ENCODE assay signal across 31 cellular contexts in genomic region chr22:22198751-22199150, GRCh38. TPM values are rescaled to one million over a fixed set of nuclear protein-coding genes. Genes with fewer than 3 reads are reported as not detected.
"Had no signal": no experiment of that assay in that cellular context is flagged by ENCODE, and none has a peak within 500 bp of the region (broad histone marks: within the 10 kb centered on the region; RNA-seq: fewer than 3 reads in every experiment).

No MANE protein-coding gene starts in this region.

- DNase-seq: activated CD4-positive, alpha-beta memory T cell treated with anti-CD3 and anti-CD28 coated beads for 36 hours; activated CD4-positive, alpha-beta T cell treated with anti-CD3 and anti-CD28 coated beads for 48 hours; activated CD8-positive, alpha-beta memory T cell treated with anti-CD3 and anti-CD28 coated beads, Interleukin-2, amount 50 U/mL, for 48 hours; activated gamma-delta T cell; activated naive CD4-positive, alpha-beta T cell treated with anti-CD3 and anti-CD28 coated beads, Interleukin-2, amount 10 ng/mL, durations not matched to agents 7 days and 5 days; activated naive CD8-positive, alpha-beta T cell treated with anti-CD3 and anti-CD28 coated beads, Interleukin-2, amount 10 ng/mL, durations not matched to agents 7 days and 5 days; activated T-cell treated with anti-CD3 and anti-CD28 coated beads, Interleukin-2, amount 50 U/mL, for 24 hours; effector memory CD8-positive, alpha-beta T cell; erythroblast; left cardiac atrium; left ventricle myocardium superior; mucosa of descending colon; stimulated activated CD4-positive, alpha-beta T cell treated with anti-CD3 and anti-CD28 coated beads, Interleukin-1b, Interleukin-23, amount 100 ng/mL, for 48 hours; stimulated activated CD4-positive, alpha-beta T cell treated with anti-CD3 and anti-CD28 coated beads, Interleukin-4, amount 100 ng/mL, for 4 hours; stimulated activated CD8-positive, alpha-beta memory T cell treated with anti-CD3 and anti-CD28 coated beads, Interleukin-4, amount 100 ng/mL, for 48 hours; stimulated activated naive CD4-positive, alpha-beta T cell; T-helper 1 cell; WERI-Rb-1 had no signal

- H3K9me3 ChIP-seq: ascending aorta, gastroesophageal sphincter, mucosa of descending colon, pancreas, right atrium auricular region, tibial nerve had no signal

- H3K27ac Mint-ChIP-seq: activated CD4-positive, alpha-beta memory T cell treated with anti-CD3 and anti-CD28 coated beads for 36 hours; activated naive CD4-positive, alpha-beta T cell treated with anti-CD3 and anti-CD28 coated beads, Interleukin-2, amount 10 ng/mL, durations not matched to agents 7 days and 5 days; activated naive CD8-positive, alpha-beta T cell treated with anti-CD3 and anti-CD28 coated beads, Interleukin-2, amount 10 ng/mL, durations not matched to agents 7 days and 5 days; activated T-cell treated with anti-CD3 and anti-CD28 coated beads, Interleukin-2, amount 50 U/mL, for 24 hours; brain; effector memory CD8-positive, alpha-beta T cell; nephron had no signal

- H3K4me1 Mint-ChIP-seq: brain, nephron had no signal

- H2AFZ ChIP-seq: hepatocyte had no signal

- H3K9me3 Mint-ChIP-seq: activated CD4-positive, alpha-beta memory T cell treated with anti-CD3 and anti-CD28 coated beads for 36 hours; activated naive CD4-positive, alpha-beta T cell treated with anti-CD3 and anti-CD28 coated beads, Interleukin-2, amount 10 ng/mL, durations not matched to agents 7 days and 5 days; activated naive CD8-positive, alpha-beta T cell treated with anti-CD3 and anti-CD28 coated beads, Interleukin-2, amount 10 ng/mL, durations not matched to agents 7 days and 5 days; activated T-cell treated with anti-CD3 and anti-CD28 coated beads, Interleukin-2, amount 50 U/mL, for 24 hours; effector memory CD8-positive, alpha-beta T cell; nephron had no signal

- ATAC-seq: activated CD4-positive, CD25-positive, alpha-beta regulatory T cell treated with anti-CD3 and anti-CD28 coated beads, Interleukin-2, amount 50 U/mL, for 24 hours; effector memory CD8-positive, alpha-beta T cell; gastroesophageal sphincter; left cardiac atrium; left ventricle myocardium superior; mucosa of descending colon; pancreas had no signal

- H3K36me3 ChIP-seq: ascending aorta, gastroesophageal sphincter, pancreas, right atrium auricular region, tibial nerve, WERI-Rb-1 had no signal

- H3K36me3 Mint-ChIP-seq: activated CD4-positive, alpha-beta memory T cell treated with anti-CD3 and anti-CD28 coated beads for 36 hours; activated naive CD4-positive, alpha-beta T cell treated with anti-CD3 and anti-CD28 coated beads, Interleukin-2, amount 10 ng/mL, durations not matched to agents 7 days and 5 days; activated naive CD8-positive, alpha-beta T cell treated with anti-CD3 and anti-CD28 coated beads, Interleukin-2, amount 10 ng/mL, durations not matched to agents 7 days and 5 days; brain had no signal

- FAIRE-seq: keratinocyte, pancreas had no signal

- H3K4me1 ChIP-seq: ascending aorta, gastroesophageal sphincter, pancreas, right atrium auricular region, tibial nerve had no signal

- H3K27ac ChIP-seq: ascending aorta, coronary artery, gastroesophageal sphincter, hepatocyte, pancreas, right atrium auricular region, tibial nerve, WERI-Rb-1 had no signal

- H3K79me2 ChIP-seq: hepatocyte had no signal

- H3K4me2 ChIP-seq: hepatocyte, smooth muscle cell had no signal

- H3K27me3 ChIP-seq: ascending aorta, pancreas had no signal

- H3K4me3 Mint-ChIP-seq: activated CD4-positive, alpha-beta memory T cell treated with anti-CD3 and anti-CD28 coated beads for 36 hours; activated naive CD4-positive, alpha-beta T cell treated with anti-CD3 and anti-CD28 coated beads, Interleukin-2, amount 10 ng/mL, durations not matched to agents 7 days and 5 days; activated naive CD8-positive, alpha-beta T cell treated with anti-CD3 and anti-CD28 coated beads, Interleukin-2, amount 10 ng/mL, durations not matched to agents 7 days and 5 days; activated T-cell treated with anti-CD3 and anti-CD28 coated beads, Interleukin-2, amount 50 U/mL, for 24 hours; brain; effector memory CD8-positive, alpha-beta T cell; nephron had no signal

- H3K4me3 ChIP-seq: ascending aorta, coronary artery, gastroesophageal sphincter, hepatocyte, mucosa of descending colon, pancreas, right atrium auricular region, smooth muscle cell, tibial nerve had no signal

RNA-seq across cellular contexts. Expression of gene VPREB1, which starts 45.8 kb away (rescaled TPM):
- polyA plus RNA-seq: fibroblast of lung, hepatocyte, keratinocyte, pancreas, smooth muscle cell had no signal
